In genomic region chr18:78751664-78752063, GRCh38 we compare ENCODE assay signal across 16 cellular contexts.
A peak's percentile ranks its signal among the peaks of the same experiment; 100 is the strongest.
DNase-seq lines count a peak whose midpoint lies in the region; TF ChIP-seq lines count a peak whose summit lies in the region.
"Had no signal": no experiment of that assay in that cellular context is flagged by ENCODE, and none has a peak within 500 bp of the region (broad histone marks: within the 10 kb centered on the region; RNA-seq: fewer than 3 reads in every experiment).

No MANE protein-coding gene starts in this region.

- H3K4me1 ChIP-seq in left ventricle myocardium inferior = no peaks in the 10 kb centered on the region
- H3K4me1 ChIP-seq in vagina = no peaks in the 10 kb centered on the region
- H3K4me1 ChIP-seq: BLaER1 treated with 17β-estradiol and CSF1 and Interleukin-3, amounts not matched to agents 10 nM and 100 nM; HAP-1 had no signal

- H3K4me1 Mint-ChIP-seq in type B pancreatic cell (ENCODE audit: unreplicated experiment) = no peaks in the 10 kb centered on the region
- H3K4me1 Mint-ChIP-seq: B cell had no signal

- DNase-seq in cardiac septum (ENCODE audit: low spot score) (peak; percentile 31), left ventricle myocardium inferior (no peak), coronary artery (ENCODE audit: low spot score) (peak; percentile 58), mesenteric fat pad (ENCODE audit: low spot score) (peak; percentile 22), type B pancreatic cell (ENCODE audit: extremely low spot score, unreplicated experiment) (peak; percentile 52), vagina (ENCODE audit: extremely low spot score in 2 of 2) (no peak), NCI-H510A (lab: John Stamatoyannopoulos, UW) (no peak)
- DNase-seq in activated CD4-positive, alpha-beta T cell treated with anti-CD3 and anti-CD28 coated beads for 48 hours = no peak
- DNase-seq: Calu3; CD8-positive, alpha-beta T cell; DMS79 treated with DMSO at 0.1 percent for 48 hours; GF-D8 had no signal

- no peak overlapping the region for H3K4me3 Mint-ChIP-seq in type B pancreatic cell
- H3K4me3 Mint-ChIP-seq: B cell; CD8-positive, alpha-beta T cell had no signal

- no peak overlapping the region for H3K27ac ChIP-seq in left ventricle myocardium inferior (replicated peaks)
- H3K27ac ChIP-seq in coronary artery = no peak overlapping the region
- no peak overlapping the region for H3K27ac ChIP-seq in vagina
- H3K27ac ChIP-seq: BLaER1 treated with 17β-estradiol and CSF1 and Interleukin-3, amounts not matched to agents 10 nM and 100 nM had no signal

- intact Hi-C loops in cardiac septum (cut with DNase I) (no loop called here), left ventricle myocardium inferior (cut with micrococcal nuclease) (no loop called here), vagina (cut with DNase I) (no loop called here)

- TF ChIP-seq CTCF in left ventricle myocardium inferior (IDR thresholded peaks at IDR 0.05; ENCODE audit: borderline replicate concordance) = no peak
- TF ChIP-seq CTCF in coronary artery (IDR thresholded peaks at IDR 0.05) = no peak
- no peak for TF ChIP-seq CTCF in type B pancreatic cell (conservative IDR thresholded peaks at IDR 0.05)
- no peak for TF ChIP-seq CTCF in vagina (IDR thresholded peaks at IDR 0.05)

- no peaks in the 10 kb centered on the region for H3K9me3 Mint-ChIP-seq in type B pancreatic cell
- H3K9me3 Mint-ChIP-seq: CD8-positive, alpha-beta T cell had no signal

- no peak for TF ChIP-seq POLR2A in vagina (IDR thresholded peaks at IDR 0.05)

- H3K4me3 ChIP-seq in left ventricle myocardium inferior (no peak overlapping the region), coronary artery (no peak overlapping the region), vagina (no peak overlapping the region)
- H3K4me3 ChIP-seq: BLaER1 treated with 17β-estradiol and CSF1 and Interleukin-3, amounts not matched to agents 10 nM and 100 nM; GM12878; HAP-1 had no signal

- no peak overlapping the region for H3K27ac Mint-ChIP-seq in type B pancreatic cell
- H3K27ac Mint-ChIP-seq: B cell; CD8-positive, alpha-beta T cell had no signal

- H3K27me3 Mint-ChIP-seq in type B pancreatic cell = peaks cover 12% of the 10 kb centered on the region
- H3K27me3 Mint-ChIP-seq: B cell had no signal

- H3K36me3 ChIP-seq in left ventricle myocardium inferior (no peaks in the 10 kb centered on the region), vagina (no peaks in the 10 kb centered on the region)
- H3K36me3 ChIP-seq: BLaER1 treated with 17β-estradiol and CSF1 and Interleukin-3, amounts not matched to agents 10 nM and 100 nM; HAP-1 had no signal

- H3K27me3 ChIP-seq in left ventricle myocardium inferior (ENCODE audit: low read depth) (peaks cover 34% of the 10 kb centered on the region), vagina (no peaks in the 10 kb centered on the region)
- H3K27me3 ChIP-seq: BLaER1 treated with 17β-estradiol and CSF1 and Interleukin-3, amounts not matched to agents 10 nM and 100 nM had no signal

- no peaks in the 10 kb centered on the region for H3K36me3 Mint-ChIP-seq in type B pancreatic cell
- H3K36me3 Mint-ChIP-seq: CD8-positive, alpha-beta T cell had no signal

- H3K9me3 ChIP-seq in left ventricle myocardium inferior (replicated peaks) = peaks cover 6% of the 10 kb centered on the region
- no peaks in the 10 kb centered on the region for H3K9me3 ChIP-seq in vagina
- H3K9me3 ChIP-seq: BLaER1 treated with 17β-estradiol and CSF1 and Interleukin-3, amounts not matched to agents 10 nM and 100 nM; HAP-1 had no signal

Comparison
In these comparisons a context has a peak if more than half of its experiments do, and no peak if none do; other contexts are left out.
1. DNase-seq: peak in cardiac septum (single experiment), coronary artery (single experiment), mesenteric fat pad (single experiment) and type B pancreatic cell (single experiment); none in left ventricle myocardium inferior (single experiment), vagina (0 of 2), NCI-H510A (single experiment) and activated CD4-positive, alpha-beta T cell treated with anti-CD3 and anti-CD28 coated beads for 48 hours (single experiment).